In the genomic region with DNA sequence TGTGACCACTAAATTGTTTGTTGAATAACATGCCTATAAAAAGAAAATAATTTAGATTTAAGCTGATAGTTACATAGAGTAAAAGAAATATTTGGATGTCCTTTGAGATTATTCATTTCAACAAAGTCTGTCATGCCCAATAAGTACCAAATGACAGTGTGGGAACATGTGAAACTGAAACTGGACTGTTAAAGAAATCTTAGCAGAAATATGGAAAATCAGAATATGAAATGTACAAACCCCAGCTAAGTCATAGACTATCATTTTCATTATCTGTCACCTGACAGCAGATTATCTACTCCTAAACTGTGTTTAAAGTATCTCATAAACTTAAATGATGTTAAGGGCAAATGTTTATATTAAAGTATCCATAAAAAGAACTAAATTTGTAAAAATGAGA, we compare ENCODE assay signal across 25 cellular contexts.
"Had no signal": no experiment of that assay in that cellular context is flagged by ENCODE, and none has a peak within 500 bp of the region (broad histone marks: within the 10 kb centered on the region; RNA-seq: fewer than 3 reads in every experiment).

No MANE protein-coding gene starts in this region.

- H3K9me3 ChIP-seq: MG63 had no signal

- H3K9me3 Mint-ChIP-seq: activated CD4-positive, alpha-beta memory T cell treated with anti-CD3 and anti-CD28 coated beads, Interleukin-2, amount 10 ng/mL, durations not matched to agents 7 days and 5 days; activated naive CD4-positive, alpha-beta T cell treated with anti-CD3 and anti-CD28 coated beads for 36 hours; activated T-helper 17 cell treated with anti-CD3 and anti-CD28 coated beads, Interleukin-2, amount 50 U/mL, for 72 hours had no signal

- ATAC-seq: activated T-helper 17 cell treated with anti-CD3 and anti-CD28 coated beads, Interleukin-2, amount 50 U/mL, for 72 hours; PC-3; T-cell had no signal

- H3K27ac Mint-ChIP-seq: activated CD4-positive, alpha-beta memory T cell treated with anti-CD3 and anti-CD28 coated beads, Interleukin-2, amount 10 ng/mL, durations not matched to agents 7 days and 5 days; activated naive CD4-positive, alpha-beta T cell treated with anti-CD3 and anti-CD28 coated beads for 36 hours; activated naive CD8-positive, alpha-beta T cell; activated T-helper 17 cell treated with anti-CD3 and anti-CD28 coated beads, Interleukin-2, amount 50 U/mL, for 72 hours; T-cell had no signal

- H3K36me3 ChIP-seq: brain microvascular endothelial cell, cardiac muscle cell, MG63 had no signal

- H3K27me3 Mint-ChIP-seq: activated CD4-positive, alpha-beta memory T cell treated with anti-CD3 and anti-CD28 coated beads, Interleukin-2, amount 10 ng/mL, durations not matched to agents 7 days and 5 days; activated naive CD8-positive, alpha-beta T cell; activated T-helper 17 cell treated with anti-CD3 and anti-CD28 coated beads, Interleukin-2, amount 50 U/mL, for 72 hours; T-cell had no signal

- H3K27me3 ChIP-seq: brain microvascular endothelial cell, cardiac muscle cell, MG63 had no signal

- H3K4me3 ChIP-seq: cardiac muscle cell, MG63 had no signal

- DNase-seq: activated CD4-positive, alpha-beta memory T cell treated with anti-CD3 and anti-CD28 coated beads, Interleukin-2, amount 10 ng/mL, durations not matched to agents 7 days and 5 days; activated CD4-positive, alpha-beta T cell treated with anti-CD3 and anti-CD28 coated beads, Interleukin-2, amount 50 U/mL, for 1 hour; activated CD4-positive, CD25-positive, alpha-beta regulatory T cell; activated gamma-delta T cell; activated naive CD4-positive, alpha-beta T cell treated with anti-CD3 and anti-CD28 coated beads for 36 hours; activated T-cell treated with anti-CD3 and anti-CD28 coated beads for 4 hours; activated T-cell treated with anti-CD3 and anti-CD28 coated beads, Interleukin-2, amount 50 U/mL, for 48 hours; brain microvascular endothelial cell; MG63; MV-4-11; NCI-H1105 treated with DMSO at 0.1 percent for 48 hours; NCI-H1436 treated with DMSO at 0.1 percent for 48 hours; NCI-H187; NCI-H2081; NCI-H446; NCI-H524; PC-3; SHP77 treated with DMSO at 0.1 percent for 48 hours; T-cell; T-helper 2 cell; T1000 had no signal

- H3K36me3 Mint-ChIP-seq: activated naive CD8-positive, alpha-beta T cell; T-cell had no signal

- H3K4me3 Mint-ChIP-seq: activated CD4-positive, alpha-beta memory T cell treated with anti-CD3 and anti-CD28 coated beads, Interleukin-2, amount 10 ng/mL, durations not matched to agents 7 days and 5 days; activated naive CD4-positive, alpha-beta T cell treated with anti-CD3 and anti-CD28 coated beads for 36 hours; activated naive CD8-positive, alpha-beta T cell; activated T-helper 17 cell treated with anti-CD3 and anti-CD28 coated beads, Interleukin-2, amount 50 U/mL, for 72 hours; T-cell had no signal

- H3K4me1 Mint-ChIP-seq: activated CD4-positive, alpha-beta memory T cell treated with anti-CD3 and anti-CD28 coated beads, Interleukin-2, amount 10 ng/mL, durations not matched to agents 7 days and 5 days; activated T-helper 17 cell treated with anti-CD3 and anti-CD28 coated beads, Interleukin-2, amount 50 U/mL, for 72 hours; T-cell had no signal

- H3K27ac ChIP-seq: brain microvascular endothelial cell, cardiac muscle cell, VCaP had no signal
